ENCODE assay signal across 12 cellular contexts in genomic region chr19:36685835-36686234, GRCh38. TPM values are rescaled to one million over a fixed set of nuclear protein-coding genes. Genes with fewer than 3 reads are reported as not detected.
DNase-seq lines count a peak whose midpoint lies in the region; ATAC-seq and TF ChIP-seq lines count a peak whose summit lies in the region.
"Had no signal": no experiment of that assay in that cellular context is flagged by ENCODE, and none has a peak within 500 bp of the region (broad histone marks: within the 10 kb centered on the region; RNA-seq: fewer than 3 reads in every experiment).

No MANE protein-coding gene starts in this region.

- H3K36me3 ChIP-seq in DND-41 (ENCODE audit: insufficient read depth, low read length) (peaks cover 41% of the 10 kb centered on the region), upper lobe of left lung (peaks cover 0 to 16% (median 15%) of the 10 kb centered on the region in 4 donors)

- peak overlapping the region; percentile 95 for H3K4me3 Mint-ChIP-seq in activated T-helper 2 cell treated with anti-CD3 and anti-CD28 coated beads, Interferon-gamma antibody, Interleukin-2, Interleukin-4, amounts not matched to agents 10 μg/mL and 5 μg/mL and 100 μg/mL, durations not matched to agents 14 hours and 24 hours and 36 hours (ENCODE audit: low read depth)
- H3K4me3 Mint-ChIP-seq in natural killer cell treated with Interleukin-12 subunit alpha and Interleukin-12 subunit beta and Interleukin-15 and Interleukin-18, amount 100 ng/mL, for 72 hours, result peak overlapping the region; percentile 99

- TF ChIP-seq POLR2A in upper lobe of left lung (IDR thresholded peaks at IDR 0.05), result no peak

- TF ChIP-seq EP300 in upper lobe of left lung (IDR thresholded peaks at IDR 0.05), result no peak

- peaks cover 12% of the 10 kb centered on the region for H3K9me3 ChIP-seq in DND-41 (ENCODE audit: insufficient read depth, low read length, severe bottlenecking)
- H3K9me3 ChIP-seq in upper lobe of left lung, result peaks cover 0 to 14% (median 8%) of the 10 kb centered on the region in 4 donors

- intact Hi-C loops in activated T-helper 2 cell treated with anti-CD3 and anti-CD28 coated beads, Interferon-gamma antibody, Interleukin-2, Interleukin-4, amounts not matched to agents 10 μg/mL and 5 μg/mL and 100 μg/mL, durations not matched to agents 14 hours and 24 hours and 36 hours (cut with micrococcal nuclease), result loop anchor here (2.0 to 10.0 kb wide), 5 partner anchors 114 to 781 kb away; partner anchors contain the start of genes ZNF146, ZNF383, ZNF420 and ZNF529

- ATAC-seq in DND-41 (ENCODE audit: insufficient read depth, low read depth) (no peak), upper lobe of left lung (ENCODE audit: low FRiP score in 2 of 2) (no peak)
- no peak for ATAC-seq in natural killer cell treated with Interleukin-12 subunit alpha and Interleukin-12 subunit beta and Interleukin-15 and Interleukin-18, amount 100 ng/mL, for 72 hours

- H3K27me3 ChIP-seq in DND-41 (ENCODE audit: insufficient read depth, low read length, poor library complexity), result no peaks in the 10 kb centered on the region
- H3K27me3 ChIP-seq in upper lobe of left lung, result no peaks in the 10 kb centered on the region
- H3K27me3 ChIP-seq: SJSA1, tibial nerve had no signal

- H4K20me1 ChIP-seq in DND-41 (ENCODE audit: insufficient read depth, low read length), result no peaks in the 10 kb centered on the region

- peaks cover 40% of the 10 kb centered on the region for H3K9me3 Mint-ChIP-seq in activated T-helper 2 cell treated with anti-CD3 and anti-CD28 coated beads, Interferon-gamma antibody, Interleukin-2, Interleukin-4, amounts not matched to agents 10 μg/mL and 5 μg/mL and 100 μg/mL, durations not matched to agents 14 hours and 24 hours and 36 hours
- H3K9me3 Mint-ChIP-seq in natural killer cell treated with Interleukin-12 subunit alpha and Interleukin-12 subunit beta and Interleukin-15 and Interleukin-18, amount 100 ng/mL, for 72 hours, result peaks cover 6% of the 10 kb centered on the region

- in situ Hi-C loops in KBM-7 (cut with MboI; ENCODE audit: low pct_unique_long_range_greater_than_20kb, low sequenced_read_pairs), result no loop called here

- peak overlapping the region; percentile 90 for H3K9ac ChIP-seq in DND-41 (ENCODE audit: low read depth, low read length)

- H3K4me1 ChIP-seq in DND-41 (ENCODE audit: insufficient read depth, low read length) (peaks cover 37% of the 10 kb centered on the region), upper lobe of left lung (peaks cover 13 to 19% (median 16%) of the 10 kb centered on the region in 4 donors)
- H3K4me1 ChIP-seq: SJSA1 had no signal

- H3K4me3 ChIP-seq in DND-41 (ENCODE audit: low read depth in 1 of 2, low read length in 2 of 2), result peak overlapping the region in 1 of 2 experiments; percentile 90; a peak in 3 of 4 replicates
- H3K4me3 ChIP-seq in upper lobe of left lung, result peak overlapping the region in 1 of 4 donors; percentile 67
- H3K4me3 ChIP-seq: SJSA1 had no signal

- 84 to 92% methylated on average over 2 of the region's 2 CpGs for WGBS in upper lobe of left lung, 2 donors

- H3K79me2 ChIP-seq in DND-41 (ENCODE audit: insufficient read depth, low read length), result peaks cover 63% of the 10 kb centered on the region

- H3K27me3 Mint-ChIP-seq in activated T-helper 2 cell treated with anti-CD3 and anti-CD28 coated beads, Interferon-gamma antibody, Interleukin-2, Interleukin-4, amounts not matched to agents 10 μg/mL and 5 μg/mL and 100 μg/mL, durations not matched to agents 14 hours and 24 hours and 36 hours (ENCODE audit: low read depth), result no peaks in the 10 kb centered on the region
- H3K27me3 Mint-ChIP-seq in natural killer cell treated with Interleukin-12 subunit alpha and Interleukin-12 subunit beta and Interleukin-15 and Interleukin-18, amount 100 ng/mL, for 72 hours, result no peaks in the 10 kb centered on the region
- H3K27me3 Mint-ChIP-seq: progenitor cell of endocrine pancreas had no signal

- no peak overlapping the region for H2AFZ ChIP-seq in DND-41 (ENCODE audit: low read depth, low read length)

- H3K27ac ChIP-seq in DND-41 (ENCODE audit: low read length) (no peak overlapping the region; the same call in 1 of the 2 replicates), upper lobe of left lung (no peak overlapping the region)
- H3K27ac ChIP-seq: SJSA1, tibial nerve had no signal

- H3K36me3 Mint-ChIP-seq in activated T-helper 2 cell treated with anti-CD3 and anti-CD28 coated beads, Interferon-gamma antibody, Interleukin-2, Interleukin-4, amounts not matched to agents 10 μg/mL and 5 μg/mL and 100 μg/mL, durations not matched to agents 14 hours and 24 hours and 36 hours (ENCODE audit: low read depth), result peaks cover 74% of the 10 kb centered on the region
- H3K36me3 Mint-ChIP-seq in natural killer cell treated with Interleukin-12 subunit alpha and Interleukin-12 subunit beta and Interleukin-15 and Interleukin-18, amount 100 ng/mL, for 72 hours, result peaks cover 50% of the 10 kb centered on the region

- no peak overlapping the region for H3K27ac Mint-ChIP-seq in activated T-helper 2 cell treated with anti-CD3 and anti-CD28 coated beads, Interferon-gamma antibody, Interleukin-2, Interleukin-4, amounts not matched to agents 10 μg/mL and 5 μg/mL and 100 μg/mL, durations not matched to agents 14 hours and 24 hours and 36 hours
- H3K27ac Mint-ChIP-seq in natural killer cell treated with Interleukin-12 subunit alpha and Interleukin-12 subunit beta and Interleukin-15 and Interleukin-18, amount 100 ng/mL, for 72 hours, result peak overlapping the region in 1 of 2 donors; percentile 91

- H3K4me1 Mint-ChIP-seq in activated T-helper 2 cell treated with anti-CD3 and anti-CD28 coated beads, Interferon-gamma antibody, Interleukin-2, Interleukin-4, amounts not matched to agents 10 μg/mL and 5 μg/mL and 100 μg/mL, durations not matched to agents 14 hours and 24 hours and 36 hours (ENCODE audit: low read depth), result peaks cover 17% of the 10 kb centered on the region
- peaks cover 26 to 28% of the 10 kb centered on the region in 2 donors for H3K4me1 Mint-ChIP-seq in natural killer cell treated with Interleukin-12 subunit alpha and Interleukin-12 subunit beta and Interleukin-15 and Interleukin-18, amount 100 ng/mL, for 72 hours (ENCODE audit: low read depth in 2 of 2)

- DNase-seq in DND-41 (no peak), KBM-7 (peak; percentile 13), NCI-H146 treated with DMSO at 0.1 percent for 48 hours (lab: John Stamatoyannopoulos, UW; ENCODE audit: unreplicated experiment) (no peak), upper lobe of left lung (no peak)
- no peak for DNase-seq in activated T-helper 2 cell treated with anti-CD3 and anti-CD28 coated beads, Interferon-gamma antibody, Interleukin-2, Interleukin-4, amounts not matched to agents 10 μg/mL and 5 μg/mL and 100 μg/mL, durations not matched to agents 14 hours and 24 hours and 36 hours (ENCODE audit: low spot score)
- DNase-seq in natural killer cell treated with Interleukin-12 subunit alpha and Interleukin-12 subunit beta and Interleukin-15 and Interleukin-18, amount 100 ng/mL, for 72 hours (ENCODE audit: low spot score), result no peak
- DNase-seq in stimulated activated CD4-positive, alpha-beta T cell treated with anti-CD3 and anti-CD28 coated beads, Interleukin-15, amount 100 ng/mL, for 24 hours, result no peak
- DNase-seq: activated CD8-positive, alpha-beta memory T cell treated with anti-CD3 and anti-CD28 coated beads, Interleukin-2, amount 50 U/mL, for 48 hours; NCI-H2227 treated with DMSO at 0.1 percent for 48 hours had no signal

- TF ChIP-seq CTCF in DND-41 (IDR thresholded peaks at IDR 0.05; ENCODE audit: borderline replicate concordance, extremely low read depth, low read length, poor library complexity, severe bottlenecking) (no peak), upper lobe of left lung (IDR thresholded peaks at IDR 0.05) (no peak)

- peak overlapping the region; percentile 86 for H3K4me2 ChIP-seq in DND-41 (ENCODE audit: insufficient read depth, low read length)

RNA-seq across cellular contexts. Expression of gene ZNF567, which starts 1.6 kb away (rescaled TPM):
- total RNA-seq in activated T-helper 2 cell treated with anti-CD3 and anti-CD28 coated beads, Interferon-gamma antibody, Interleukin-2, Interleukin-4, amounts not matched to agents 10 μg/mL and 5 μg/mL and 100 μg/mL, durations not matched to agents 14 hours and 24 hours and 36 hours, result 7.6 and 7.7 TPM in 2 replicates
- 1 to 10 TPM; 7.3 to 8.5 TPM for total RNA-seq in natural killer cell treated with Interleukin-12 subunit alpha and Interleukin-12 subunit beta and Interleukin-15 and Interleukin-18, amount 100 ng/mL, for 72 hours
- 10 to 100 TPM in 2 of 6 donors, 1 to 10 TPM in 4; 4.4 to 23.0 (median 6.1) TPM for total RNA-seq in upper lobe of left lung

RNA-seq across cellular contexts. Expression of gene ZNF461, which starts 19.2 kb away (rescaled TPM):
- 5.0 and 5.7 TPM in 2 replicates for total RNA-seq in activated T-helper 2 cell treated with anti-CD3 and anti-CD28 coated beads, Interferon-gamma antibody, Interleukin-2, Interleukin-4, amounts not matched to agents 10 μg/mL and 5 μg/mL and 100 μg/mL, durations not matched to agents 14 hours and 24 hours and 36 hours
- total RNA-seq in natural killer cell treated with Interleukin-12 subunit alpha and Interleukin-12 subunit beta and Interleukin-15 and Interleukin-18, amount 100 ng/mL, for 72 hours, result 10 to 100 TPM in 1 of 2 donors, 1 to 10 TPM in 1; 5.9 to 10.8 TPM
- total RNA-seq in upper lobe of left lung, result 10 to 100 TPM in 1 of 6 donors, 1 to 10 TPM in 5; 4.2 to 17.4 (median 7.1) TPM
